In genomic region chr14:51781352-51781751, GRCh38 we compare ENCODE assay signal across 6 cellular contexts.
"Had no signal": no experiment of that assay in that cellular context is flagged by ENCODE, and none has a peak within 500 bp of the region (broad histone marks: within the 10 kb centered on the region; RNA-seq: fewer than 3 reads in every experiment).

No MANE protein-coding gene starts in this region.

- DNase-seq: GOT3, H7, KBM-7 had no signal

- H3K36me3 ChIP-seq: HAP-1 had no signal

- H3K9ac ChIP-seq: GM23248 had no signal

- H3K4me3 Mint-ChIP-seq: HFFc6 had no signal

- H2AFZ ChIP-seq: GM23248 had no signal

- H3K4me3 ChIP-seq: GM23248, HAP-1 had no signal

- H3K4me1 ChIP-seq: HAP-1 had no signal

- H3K27ac Mint-ChIP-seq: HFFc6 had no signal

- H3K27ac ChIP-seq: GM23248 had no signal
